ENCODE assay signal across 8 cellular contexts in genomic region chr16:68064791-68065365, GRCh38. TPM values are rescaled to one million over a fixed set of nuclear protein-coding genes. Genes with fewer than 3 reads are reported as not detected.
DNase-seq lines count a peak whose midpoint lies in the region; ATAC-seq, FAIRE-seq and TF ChIP-seq lines count a peak whose summit lies in the region.

No MANE protein-coding gene starts in this region.

- dilution Hi-C loops in endothelial cell of umbilical vein (cut with MboI; ENCODE audit: extremely low pct_ligation_motif_present, low sequenced_read_pairs), result no loop called here

- H3K4me3 ChIP-seq in BE2C (ENCODE audit: low read depth, low read length), result no peak overlapping the region
- no peak overlapping the region for H3K4me3 ChIP-seq in endothelial cell of umbilical vein (replicated peaks in 1 of 3; ENCODE audit: insufficient read depth in 1 of 3, low read depth in 1 of 3, low read length in 3 of 3)
- H3K4me3 ChIP-seq in muscle layer of duodenum (ENCODE audit: low read depth in 1 of 2, low read length in 2 of 2), result no peak overlapping the region

- peak; percentile 89 for FAIRE-seq in endothelial cell of umbilical vein (lab: Jason Lieb, UNC)

- CTCF ChIA-PET in endothelial cell of umbilical vein (lab: Charles Lee), result interaction anchor here (0.9 to 5.4 kb wide), 14 partner anchors 10 to 347 kb away, joined by 3 to 34 read pairs (median 6); partner anchors contain the start of genes DDX28, DUS2, NFATC3 and NRN1L

- H3K9ac ChIP-seq in endothelial cell of umbilical vein (replicated peaks; ENCODE audit: extremely low read depth, insufficient read depth, low read length), result no peak overlapping the region

- H3K79me2 ChIP-seq in endothelial cell of umbilical vein (ENCODE audit: control insufficient read depth, insufficient read depth, low read length), result no peaks in the 10 kb centered on the region

- no TSS peak for BruUV-seq in endothelial cell of umbilical vein (replicated peaks; lab: Mats Ljungman, UMichigan)

- H3K27me3 ChIP-seq in BE2C (no peaks in the 10 kb centered on the region), endothelial cell of umbilical vein (ENCODE audit: control insufficient read depth in 2 of 2, insufficient read depth in 2 of 2, low read length in 2 of 2) (no peaks in the 10 kb centered on the region), muscle layer of duodenum (ENCODE audit: low read depth, low read length) (no peaks in the 10 kb centered on the region)

- no peaks in the 10 kb centered on the region for H4K20me1 ChIP-seq in endothelial cell of umbilical vein (replicated peaks; ENCODE audit: control insufficient read depth, extremely low read depth, insufficient read depth, low read length)

- no peak for ATAC-seq in HG02885 (IDR thresholded peaks at IDR 0.05; ENCODE audit: poor library complexity, unreplicated experiment)

- TF ChIP-seq CTCF in BE2C (IDR thresholded peaks at IDR 0.05; ENCODE audit: low read depth, low read length), result peak; percentile 95
- TF ChIP-seq CTCF in endothelial cell of umbilical vein (IDR thresholded peaks at IDR 0.05; ENCODE audit: extremely low read depth in 1 of 2, insufficient read depth in 1 of 2, low read depth in 1 of 2, low read length in 2 of 2), result peak; percentile 80 to 83

- peak overlapping the region; percentile 46 for H3K4me2 ChIP-seq in endothelial cell of umbilical vein (ENCODE audit: insufficient read depth, low read length)

- intact Hi-C loops in endothelial cell of umbilical vein (cut with micrococcal nuclease), result loop anchor here (1.0 to 5.0 kb wide), 3 partner anchors 72 to 183 kb away; partner anchors contain the start of gene NRN1L

- no peaks in the 10 kb centered on the region for H3K9me1 ChIP-seq in endothelial cell of umbilical vein (replicated peaks; ENCODE audit: control insufficient read depth, extremely low read depth, insufficient read depth, low read length)

- H3K4me1 ChIP-seq in BE2C (no peaks in the 10 kb centered on the region), endothelial cell of umbilical vein (ENCODE audit: control insufficient read depth, extremely low read depth, insufficient read depth, low read length) (peaks cover 19% of the 10 kb centered on the region), muscle layer of duodenum (ENCODE audit: control insufficient read depth in 1 of 2, insufficient read depth in 2 of 2, low read length in 2 of 2) (peaks cover 8 to 25% of the 10 kb centered on the region in 2 donors)

- TF ChIP-seq POLR2A in endothelial cell of umbilical vein (IDR thresholded peaks at IDR 0.05; ENCODE audit: low read depth, low read length), result no peak

- no peaks in the 10 kb centered on the region for H3K9me3 ChIP-seq in BE2C
- H3K9me3 ChIP-seq in endothelial cell of umbilical vein (replicated peaks; ENCODE audit: control insufficient read depth, insufficient read depth, low read length), result no peaks in the 10 kb centered on the region
- no peaks in the 10 kb centered on the region for H3K9me3 ChIP-seq in muscle layer of duodenum (ENCODE audit: control insufficient read depth in 1 of 2, low read length in 2 of 2)

- no peak overlapping the region for H3K27ac ChIP-seq in endothelial cell of umbilical vein (ENCODE audit: insufficient read depth, low read depth, low read length)
- H3K27ac ChIP-seq in muscle layer of duodenum (ENCODE audit: low read length), result peak overlapping the region; percentile 53

- POLR2A ChIA-PET in endothelial cell of umbilical vein (lab: Charles Lee), result no interaction called here

- H3K36me3 ChIP-seq in BE2C, result peaks cover 29% of the 10 kb centered on the region
- peaks cover 0 to 2% of the 10 kb centered on the region in 2 experiments for H3K36me3 ChIP-seq in endothelial cell of umbilical vein (ENCODE audit: control insufficient read depth in 2 of 2, extremely low read depth in 1 of 2, insufficient read depth in 2 of 2, low read length in 2 of 2)
- peaks cover 7 to 12% of the 10 kb centered on the region in 2 donors for H3K36me3 ChIP-seq in muscle layer of duodenum (ENCODE audit: control insufficient read depth in 1 of 2, insufficient read depth in 2 of 2, low read length in 2 of 2)

- no peak overlapping the region for H2AFZ ChIP-seq in endothelial cell of umbilical vein (ENCODE audit: low read depth, low read length)

- DNase-seq in BE2C (peak; percentile 81), H4 (ENCODE audit: low spot score) (peak; percentile 40), NOMO-1 treated with DMSO at 0.1 percent for 48 hours (lab: John Stamatoyannopoulos, UW; ENCODE audit: unreplicated experiment) (peak; percentile 71), endothelial cell of umbilical vein (ENCODE audit: low read depth, low spot score) (peak; percentile 77)
- peak; percentile 46 for DNase-seq in activated CD8-positive, alpha-beta memory T cell treated with anti-CD3 and anti-CD28 coated beads, Interleukin-2, amount 50 U/mL, for 24 hours (ENCODE audit: extremely low read depth)
- peak; percentile 32 to 68 (median 64) for DNase-seq in stimulated activated naive CD4-positive, alpha-beta T cell (lab: John Stamatoyannopoulos, UW)

TF ChIP-seq in endothelial cell of umbilical vein, 7 proteins besides CTCF, POLR2A, EP300 and RAD21:
- TF ChIP-seq GATA2 (IDR thresholded peaks at IDR 0.05; ENCODE audit: insufficient read depth, insufficient read length, low read depth, low read length), result peak; percentile 93
- no peak for TF ChIP-seq JUN (IDR thresholded peaks at IDR 0.05; ENCODE audit: borderline replicate concordance, insufficient read depth, insufficient read length, low read depth)
- TF ChIP-seq FOS (IDR thresholded peaks at IDR 0.05; ENCODE audit: borderline replicate concordance, insufficient read depth, low read length), result peak; percentile 46

RNA-seq across cellular contexts. Expression of gene NFATC3, which starts 20.3 kb away (rescaled TPM):
- polyA plus RNA-seq in BE2C (2012; ENCODE audit: insufficient read depth, insufficient read length, low read depth), result 17.5 TPM
- total RNA-seq in H4 (2014; rRNA removed; shearing (Covaris generic)), result 22.3 and 24.9 TPM in 2 replicates
- total RNA-seq in endothelial cell of umbilical vein, result 30.5 and 33.1 TPM in 2 replicates
- 15.6 and 15.8 TPM in 2 replicates for polyA plus RNA-seq in endothelial cell of umbilical vein
- 11.4 and 11.9 TPM in 2 replicates for polyA plus RNA-seq in endothelial cell of umbilical vein (2011; cell fraction: cytosol; rRNA removed)
- polyA plus RNA-seq in endothelial cell of umbilical vein (2011; cell fraction: nucleus; rRNA removed), result 14.4 and 15.2 TPM in 2 replicates
- 12.9 and 14.4 TPM in 2 replicates for polyA plus RNA-seq in endothelial cell of umbilical vein (2012)
- polyA minus RNA-seq in endothelial cell of umbilical vein, result 54.3 and 62.9 TPM in 2 replicates
- polyA minus RNA-seq in endothelial cell of umbilical vein (2011; cell fraction: cytosol; rRNA and poly(A)+ RNA removed), result 28.1 TPM
- 35.9 and 53.4 TPM in 2 replicates for polyA minus RNA-seq in endothelial cell of umbilical vein (2011; cell fraction: nucleus; rRNA and poly(A)+ RNA removed)

RNA-seq across cellular contexts. Expression of gene DUS2, which starts 41.8 kb away (rescaled TPM):
- polyA plus RNA-seq in BE2C (2012; ENCODE audit: insufficient read depth, insufficient read length, low read depth), result 9.8 TPM
- 23.6 and 25.3 TPM in 2 replicates for total RNA-seq in H4 (2014; rRNA removed; shearing (Covaris generic))
- 20.3 and 21.7 TPM in 2 replicates for total RNA-seq in endothelial cell of umbilical vein
- 14.7 and 16.4 TPM in 2 replicates for polyA plus RNA-seq in endothelial cell of umbilical vein
- polyA plus RNA-seq in endothelial cell of umbilical vein (2011; cell fraction: cytosol; rRNA removed), result 15.3 TPM in 2 replicates
- polyA plus RNA-seq in endothelial cell of umbilical vein (2011; cell fraction: nucleus; rRNA removed), result 40.2 and 48.7 TPM in 2 replicates
- polyA plus RNA-seq in endothelial cell of umbilical vein (2012), result 13.7 and 20.2 TPM in 2 replicates
- 24.1 and 25.5 TPM in 2 replicates for polyA minus RNA-seq in endothelial cell of umbilical vein
- polyA minus RNA-seq in endothelial cell of umbilical vein (2011; cell fraction: cytosol; rRNA and poly(A)+ RNA removed), result 16.9 TPM
- polyA minus RNA-seq in endothelial cell of umbilical vein (2011; cell fraction: nucleus; rRNA and poly(A)+ RNA removed), result 17.0 and 22.2 TPM in 2 replicates

RNA-seq across cellular contexts. Expression of gene DDX28, which starts 41.8 kb away (rescaled TPM):
- 43.8 TPM for polyA plus RNA-seq in BE2C (2012; ENCODE audit: insufficient read depth, insufficient read length, low read depth)
- 15.1 and 19.6 TPM in 2 replicates for total RNA-seq in H4 (2014; rRNA removed; shearing (Covaris generic))
- 7.9 and 8.4 TPM in 2 replicates for total RNA-seq in endothelial cell of umbilical vein
- polyA plus RNA-seq in endothelial cell of umbilical vein, result 12.5 and 14.9 TPM in 2 replicates
- 12.8 and 13.6 TPM in 2 replicates for polyA plus RNA-seq in endothelial cell of umbilical vein (2011; cell fraction: cytosol; rRNA removed)
- 8.8 and 9.5 TPM in 2 replicates for polyA plus RNA-seq in endothelial cell of umbilical vein (2011; cell fraction: nucleus; rRNA removed)
- polyA plus RNA-seq in endothelial cell of umbilical vein (2012), result 8.5 and 9.5 TPM in 2 replicates
- polyA minus RNA-seq in endothelial cell of umbilical vein, result 9.8 and 12.6 TPM in 2 replicates
- 15.1 TPM for polyA minus RNA-seq in endothelial cell of umbilical vein (2011; cell fraction: cytosol; rRNA and poly(A)+ RNA removed)
- polyA minus RNA-seq in endothelial cell of umbilical vein (2011; cell fraction: nucleus; rRNA and poly(A)+ RNA removed), result 9.4 and 10.4 TPM in 2 replicates

RNA-seq across cellular contexts. Expression of gene DPEP2NB, which starts 49.2 kb away (rescaled TPM):
- 0.49 TPM for polyA plus RNA-seq in BE2C (2012; ENCODE audit: insufficient read depth, insufficient read length, low read depth)
- total RNA-seq in H4 (2014; rRNA removed; shearing (Covaris generic)), result not detected in 2 replicates
- total RNA-seq in endothelial cell of umbilical vein, result not detected in 2 replicates
- not detected in 2 replicates for polyA plus RNA-seq in endothelial cell of umbilical vein
- not detected in 2 replicates for polyA plus RNA-seq in endothelial cell of umbilical vein (2011; cell fraction: cytosol; rRNA removed)
- polyA plus RNA-seq in endothelial cell of umbilical vein (2011; cell fraction: nucleus; rRNA removed), result not detected in 2 replicates
- polyA plus RNA-seq in endothelial cell of umbilical vein (2012), result not detected in 2 replicates
- polyA minus RNA-seq in endothelial cell of umbilical vein, result not detected in 2 replicates
- polyA minus RNA-seq in endothelial cell of umbilical vein (2011; cell fraction: cytosol; rRNA and poly(A)+ RNA removed), result not detected
- not detected in 2 replicates for polyA minus RNA-seq in endothelial cell of umbilical vein (2011; cell fraction: nucleus; rRNA and poly(A)+ RNA removed)
